In genomic region chr11:8786933-8787332, GRCh38 we compare ENCODE assay signal across 17 cellular contexts.
DNase-seq lines count a peak whose midpoint lies in the region; ATAC-seq and TF ChIP-seq lines count a peak whose summit lies in the region.
"Had no signal": no experiment of that assay in that cellular context is flagged by ENCODE, and none has a peak within 500 bp of the region (broad histone marks: within the 10 kb centered on the region; RNA-seq: fewer than 3 reads in every experiment).

No MANE protein-coding gene starts in this region.

- no peak overlapping the region for H3K27ac Mint-ChIP-seq in GM23338
- H3K27ac Mint-ChIP-seq: activated naive CD8-positive, alpha-beta T cell; CD4-positive, alpha-beta T cell; dendritic cell treated with granulocyte-macrophage colony-stimulating factor and Interleukin-4, amounts not matched to agents 40 ng/mL and 50 ng/mL, for 4 days; IgD-negative memory B cell; stimulated activated memory B cell treated with anti-CD40 and anti-IgM and Interleukin-4, amounts not matched to agents 10 μg/mL and 1 μg/mL and 100 μg/mL, for 72 hours had no signal

- peak overlapping the region in 1 of 3 donors; percentile 22 for H3K9ac ChIP-seq in skeletal muscle tissue (ENCODE audit: low read depth in 1 of 3, low read length in 3 of 3)

- in situ Hi-C loops in brain microvascular endothelial cell (cut with HindIII; ENCODE audit: low pct_ligation_motif_present, low sequenced_read_pairs): no loop called here

- no peaks in the 10 kb centered on the region for H3K27me3 Mint-ChIP-seq in GM23338 (ENCODE audit: insufficient read depth, low read depth, poor library complexity)
- H3K27me3 Mint-ChIP-seq: activated naive CD8-positive, alpha-beta T cell; dendritic cell treated with granulocyte-macrophage colony-stimulating factor and Interleukin-4, amounts not matched to agents 40 ng/mL and 50 ng/mL, for 4 days; IgD-negative memory B cell had no signal

- peak; percentile 31 for DNase-seq in GM23338 (ENCODE audit: low spot score)
- DNase-seq in brain microvascular endothelial cell: no peak
- peak; percentile 40 for DNase-seq in fibroblast of the aortic adventitia (ENCODE audit: low read depth)
- DNase-seq in anterior cingulate cortex (lab: John Stamatoyannopoulos, UW): no peak
- DNase-seq in NCI-H510A treated with DMSO at 0.1 percent for 48 hours (lab: John Stamatoyannopoulos, UW): no peak
- DNase-seq: CD4-positive, alpha-beta T cell; kidney; NCI-H1105 treated with DMSO at 0.1 percent for 48 hours; PC-9; stimulated activated CD4-positive, alpha-beta T cell treated with anti-CD3 and anti-CD28 coated beads, Interleukin-4, amount 100 ng/mL, for 4 hours had no signal

- H3K4me3 Mint-ChIP-seq in GM23338: no peak overlapping the region
- H3K4me3 Mint-ChIP-seq: activated naive CD8-positive, alpha-beta T cell; CD4-positive, alpha-beta T cell; dendritic cell treated with granulocyte-macrophage colony-stimulating factor and Interleukin-4, amounts not matched to agents 40 ng/mL and 50 ng/mL, for 4 days; IgD-negative memory B cell; stimulated activated memory B cell treated with anti-CD40 and anti-IgM and Interleukin-4, amounts not matched to agents 10 μg/mL and 1 μg/mL and 100 μg/mL, for 72 hours had no signal

- H3K4me1 Mint-ChIP-seq in GM23338: peaks cover 20% of the 10 kb centered on the region
- H3K4me1 Mint-ChIP-seq: stimulated activated memory B cell treated with anti-CD40 and anti-IgM and Interleukin-4, amounts not matched to agents 10 μg/mL and 1 μg/mL and 100 μg/mL, for 72 hours had no signal

- H3K9me3 ChIP-seq in skeletal muscle tissue (ENCODE audit: control insufficient read depth in 3 of 3, low read length in 3 of 3): no peaks in the 10 kb centered on the region

- 0 out of 2 replicates have a peak overlapping the region, but pooled peaks have one; percentile 44 for H3K4me2 ChIP-seq in GM23338
- H3K4me2 ChIP-seq: PC-9 had no signal

- H3K36me3 ChIP-seq in GM23338 (ENCODE audit: insufficient read depth) (no peaks in the 10 kb centered on the region), brain microvascular endothelial cell (replicated peaks) (no peaks in the 10 kb centered on the region), skeletal muscle tissue (ENCODE audit: control insufficient read depth in 3 of 3, insufficient read depth in 3 of 3, low read length in 3 of 3) (no peaks in the 10 kb centered on the region)

- no peaks in the 10 kb centered on the region for H3F3A ChIP-seq in GM23338 (replicated peaks; ENCODE audit: low read depth)

- H3K79me2 ChIP-seq in GM23338 (replicated peaks; ENCODE audit: insufficient read depth): no peaks in the 10 kb centered on the region

- H2AFZ ChIP-seq in GM23338: no peak overlapping the region
- H2AFZ ChIP-seq: PC-9 had no signal

- H3K27me3 ChIP-seq in GM23338 (ENCODE audit: insufficient read depth) (no peaks in the 10 kb centered on the region), brain microvascular endothelial cell (replicated peaks) (no peaks in the 10 kb centered on the region), skeletal muscle tissue (ENCODE audit: control insufficient read depth in 3 of 3, insufficient read depth in 3 of 3, low read length in 3 of 3) (no peaks in the 10 kb centered on the region)

- no peaks in the 10 kb centered on the region for H3K36me3 Mint-ChIP-seq in GM23338 (ENCODE audit: low read depth)
- H3K36me3 Mint-ChIP-seq: activated naive CD8-positive, alpha-beta T cell; stimulated activated memory B cell treated with anti-CD40 and anti-IgM and Interleukin-4, amounts not matched to agents 10 μg/mL and 1 μg/mL and 100 μg/mL, for 72 hours had no signal

- TF ChIP-seq CTCF in GM23338 (conservative IDR thresholded peaks at IDR 0.05; ENCODE audit: low read depth in 2 of 2): no peak
- TF ChIP-seq CTCF in brain microvascular endothelial cell (IDR thresholded peaks at IDR 0.05; ENCODE audit: low read depth, low read length, missing control alignments): peak; percentile 38
- peak; percentile 26 for TF ChIP-seq CTCF in fibroblast of the aortic adventitia (IDR thresholded peaks at IDR 0.05; ENCODE audit: insufficient read depth, low read length)

- H3K9me3 Mint-ChIP-seq in GM23338: no peaks in the 10 kb centered on the region
- H3K9me3 Mint-ChIP-seq: CD4-positive, alpha-beta T cell; dendritic cell treated with granulocyte-macrophage colony-stimulating factor and Interleukin-4, amounts not matched to agents 40 ng/mL and 50 ng/mL, for 4 days; IgD-negative memory B cell; stimulated activated memory B cell treated with anti-CD40 and anti-IgM and Interleukin-4, amounts not matched to agents 10 μg/mL and 1 μg/mL and 100 μg/mL, for 72 hours had no signal

- H3K9me2 ChIP-seq in GM23338 (ENCODE audit: insufficient read depth): 0 out of 2 replicates have a peak, but pooled peaks cover 4% of the 10 kb centered on the region

- peak; percentile 50 for ATAC-seq in GM23338
- ATAC-seq in GM19452 (IDR thresholded peaks at IDR 0.05; ENCODE audit: unreplicated experiment): no peak
- no peak for ATAC-seq in HG03354 (IDR thresholded peaks at IDR 0.05; ENCODE audit: poor library complexity, severe bottlenecking, unreplicated experiment)
- ATAC-seq: stimulated activated memory B cell treated with anti-CD40 and anti-IgM and Interleukin-4, amounts not matched to agents 10 μg/mL and 1 μg/mL and 100 μg/mL, for 72 hours had no signal

- H3K4me1 ChIP-seq in GM23338 (ENCODE audit: insufficient read depth) (0 out of 2 replicates have a peak, but pooled peaks cover 4% of the 10 kb centered on the region), skeletal muscle tissue (ENCODE audit: control insufficient read depth in 3 of 3, insufficient read depth in 3 of 3, low read length in 3 of 3) (peaks cover 0 to 19% (median 12%) of the 10 kb centered on the region in 3 donors)

- H3K27ac ChIP-seq in GM23338 (ENCODE audit: low read depth) (no peak overlapping the region), brain microvascular endothelial cell (no peak overlapping the region), skeletal muscle tissue (ENCODE audit: low read depth, low read length) (peak overlapping the region; percentile 0)
- H3K27ac ChIP-seq: PC-9 had no signal

- H3K4me3 ChIP-seq in GM23338: no peak overlapping the region
- H3K4me3 ChIP-seq in brain microvascular endothelial cell (ENCODE audit: low read depth, low read length): no peak overlapping the region
- no peak overlapping the region for H3K4me3 ChIP-seq in fibroblast of the aortic adventitia (ENCODE audit: low read depth, low read length)
- H3K4me3 ChIP-seq in skeletal muscle tissue (ENCODE audit: low read length in 3 of 3): no peak overlapping the region
- H3K4me3 ChIP-seq: PC-9 had no signal

- 0 out of 2 replicates have a peak, but pooled peaks cover 3% of the 10 kb centered on the region for H4K20me1 ChIP-seq in GM23338 (replicated peaks; ENCODE audit: insufficient read depth)

TF ChIP-seq in GM23338, 12 proteins besides CTCF, POLR2A, EP300 and RAD21:
- TF ChIP-seq ETS1 (IDR thresholded peaks at IDR 0.05) (no peak), POLR2AphosphoS5 (IDR thresholded peaks at IDR 0.05; ENCODE audit: low read depth) (no peak), REST (IDR thresholded peaks at IDR 0.05; ENCODE audit: unreplicated experiment) (no peak), NANOG (IDR thresholded peaks at IDR 0.05; ENCODE audit: borderline replicate concordance) (no peak), JUNB (IDR thresholded peaks at IDR 0.05; ENCODE audit: unreplicated experiment) (no peak)

Comparison
In these comparisons a context has a peak if more than half of its experiments do, and no peak if none do; other contexts are left out.
1. DNase-seq: peak in GM23338 (single experiment) and fibroblast of the aortic adventitia (single experiment); none in brain microvascular endothelial cell (single experiment), anterior cingulate cortex (0 of 58) and NCI-H510A treated with DMSO at 0.1 percent for 48 hours (single experiment).
2. CTCF ChIP-seq: peak in brain microvascular endothelial cell (single experiment) and fibroblast of the aortic adventitia (single experiment); none in GM23338 (0 of 2).